ENCODE assay signal across 2 cellular contexts in the genomic region with DNA sequence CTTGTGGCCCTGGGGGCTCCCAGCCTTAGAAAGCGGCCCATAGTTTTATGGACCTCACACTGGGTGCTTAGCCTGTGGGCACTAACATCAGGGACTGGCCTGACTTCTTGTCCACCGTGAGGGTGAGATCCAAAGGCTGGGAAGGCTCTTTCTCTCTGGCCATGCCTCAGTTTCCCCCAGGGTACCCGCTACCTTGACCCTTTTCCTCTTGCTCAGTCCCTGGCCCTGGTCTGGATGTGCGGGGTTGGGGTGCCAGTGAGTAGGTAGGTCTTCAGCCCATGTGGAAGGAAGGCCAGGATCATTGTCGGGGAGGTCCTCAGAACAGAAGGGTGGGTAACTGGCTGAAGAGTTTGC.
A peak's percentile ranks its signal among the peaks of the same experiment; 100 is the strongest.
TF ChIP-seq lines count a peak whose summit lies in the region.

No MANE protein-coding gene starts in this region.

TF ChIP-seq in IMR-90, 13 proteins besides CTCF, POLR2A, EP300 and RAD21:
- TF ChIP-seq RFX5 (IDR thresholded peaks at IDR 0.05; ENCODE audit: low read depth, low read length) (no peak), RCOR1 (IDR thresholded peaks at IDR 0.05; ENCODE audit: insufficient replicate concordance, low read length) (no peak), MAZ (IDR thresholded peaks at IDR 0.05; ENCODE audit: borderline replicate concordance, low read depth, low read length) (no peak), NFE2L2 (IDR thresholded peaks at IDR 0.05; ENCODE audit: low read depth, low read length) (no peak), SMC3 (IDR thresholded peaks at IDR 0.05; ENCODE audit: low read depth, low read length) (no peak), MXI1 (IDR thresholded peaks at IDR 0.05; ENCODE audit: borderline replicate concordance, low read depth, low read length) (no peak), CEBPB (IDR thresholded peaks at IDR 0.05; ENCODE audit: low read depth, low read length) (no peak), FOS (IDR thresholded peaks at IDR 0.05; ENCODE audit: low read depth, low read length) (no peak), CHD1 (IDR thresholded peaks at IDR 0.05; ENCODE audit: low read depth, low read length) (no peak), MAFK (IDR thresholded peaks at IDR 0.05; ENCODE audit: low read depth, low read length) (no peak), BHLHE40 (IDR thresholded peaks at IDR 0.05; ENCODE audit: low read depth, low read length) (no peak)
- TF ChIP-seq, protein P1, sequence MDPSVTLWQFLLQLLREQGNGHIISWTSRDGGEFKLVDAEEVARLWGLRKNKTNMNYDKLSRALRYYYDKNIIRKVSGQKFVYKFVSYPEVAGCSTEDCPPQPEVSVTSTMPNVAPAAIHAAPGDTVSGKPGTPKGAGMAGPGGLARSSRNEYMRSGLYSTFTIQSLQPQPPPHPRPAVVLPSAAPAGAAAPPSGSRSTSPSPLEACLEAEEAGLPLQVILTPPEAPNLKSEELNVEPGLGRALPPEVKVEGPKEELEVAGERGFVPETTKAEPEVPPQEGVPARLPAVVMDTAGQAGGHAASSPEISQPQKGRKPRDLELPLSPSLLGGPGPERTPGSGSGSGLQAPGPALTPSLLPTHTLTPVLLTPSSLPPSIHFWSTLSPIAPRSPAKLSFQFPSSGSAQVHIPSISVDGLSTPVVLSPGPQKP (IDR thresholded peaks at IDR 0.05; ENCODE audit: borderline replicate concordance, low read depth, low read length) = no peak
- TF ChIP-seq, protein P2, sequence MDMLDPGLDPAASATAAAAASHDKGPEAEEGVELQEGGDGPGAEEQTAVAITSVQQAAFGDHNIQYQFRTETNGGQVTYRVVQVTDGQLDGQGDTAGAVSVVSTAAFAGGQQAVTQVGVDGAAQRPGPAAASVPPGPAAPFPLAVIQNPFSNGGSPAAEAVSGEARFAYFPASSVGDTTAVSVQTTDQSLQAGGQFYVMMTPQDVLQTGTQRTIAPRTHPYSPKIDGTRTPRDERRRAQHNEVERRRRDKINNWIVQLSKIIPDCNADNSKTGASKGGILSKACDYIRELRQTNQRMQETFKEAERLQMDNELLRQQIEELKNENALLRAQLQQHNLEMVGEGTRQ (IDR thresholded peaks at IDR 0.05; ENCODE audit: low read depth, low read length) = no peak
TF ChIP-seq in IMR-90: peak in this region for 0.

TF ChIP-seq in GM12878, 131 proteins besides CTCF, POLR2A, EP300 and RAD21:
- TF ChIP-seq DPF2 (IDR thresholded peaks at IDR 0.05) (0 out of 2 replicates have a peak, but pooled peaks have one; percentile 37), BACH1 (IDR thresholded peaks at IDR 0.05; ENCODE audit: borderline replicate concordance) (no peak), JUND (IDR thresholded peaks at IDR 0.05; ENCODE audit: low read depth, low read length) (no peak), SMAD5 (IDR thresholded peaks at IDR 0.05; ENCODE audit: low read depth) (no peak)
- TF ChIP-seq, protein P3, sequence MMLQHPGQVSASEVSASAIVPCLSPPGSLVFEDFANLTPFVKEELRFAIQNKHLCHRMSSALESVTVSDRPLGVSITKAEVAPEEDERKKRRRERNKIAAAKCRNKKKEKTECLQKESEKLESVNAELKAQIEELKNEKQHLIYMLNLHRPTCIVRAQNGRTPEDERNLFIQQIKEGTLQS (IDR thresholded peaks at IDR 0.05; ENCODE audit: borderline replicate concordance, extremely low read depth, low read depth, low read length) = no peak
